In the genomic region with DNA sequence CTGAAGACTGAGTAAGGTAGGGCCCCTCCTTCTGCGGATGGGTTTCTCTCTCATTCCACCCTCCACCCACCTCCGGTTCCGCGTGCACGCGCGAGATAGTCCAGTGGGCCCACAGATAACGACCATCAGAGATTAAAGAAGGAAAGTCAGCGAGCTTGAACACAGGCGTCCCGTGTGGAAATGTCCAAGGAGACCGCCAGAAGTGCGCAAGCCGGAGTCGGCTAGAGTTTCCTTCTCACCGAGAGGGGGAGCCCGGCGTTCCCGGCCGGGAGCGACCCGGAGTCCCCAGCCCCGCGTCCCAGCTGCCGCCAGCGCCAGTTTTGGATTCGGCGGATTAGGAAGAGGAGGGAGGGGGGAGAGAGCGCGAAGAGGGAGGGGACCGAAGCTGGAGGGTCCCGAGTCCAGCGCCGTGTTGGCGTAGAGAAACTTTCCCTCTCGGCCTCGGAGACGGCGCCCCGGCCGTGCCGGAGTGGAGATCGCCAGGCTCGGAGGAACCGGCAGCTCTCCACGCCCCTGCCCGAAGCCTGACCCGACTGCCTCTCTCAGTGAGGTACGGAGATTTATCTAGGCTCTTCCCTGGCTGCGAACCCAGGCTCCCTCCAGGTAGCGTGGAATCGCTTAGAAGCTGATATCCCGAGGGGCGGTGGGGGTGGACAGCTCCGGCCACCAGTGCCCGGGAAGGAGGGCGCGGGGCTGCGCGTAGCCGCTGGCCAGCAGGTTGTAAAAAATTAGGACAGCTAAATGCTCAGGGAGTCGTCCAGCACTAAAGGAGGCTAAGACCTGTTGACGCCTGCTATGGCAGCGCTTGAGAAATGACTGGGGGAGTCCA, we compare ENCODE assay signal across 1 cellular context.
TF ChIP-seq lines count a peak whose summit lies in the region.

A gene with protein sequence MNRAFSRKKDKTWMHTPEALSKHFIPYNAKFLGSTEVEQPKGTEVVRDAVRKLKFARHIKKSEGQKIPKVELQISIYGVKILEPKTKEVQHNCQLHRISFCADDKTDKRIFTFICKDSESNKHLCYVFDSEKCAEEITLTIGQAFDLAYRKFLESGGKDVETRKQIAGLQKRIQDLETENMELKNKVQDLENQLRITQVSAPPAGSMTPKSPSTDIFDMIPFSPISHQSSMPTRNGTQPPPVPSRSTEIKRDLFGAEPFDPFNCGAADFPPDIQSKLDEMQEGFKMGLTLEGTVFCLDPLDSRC (plus strand): TSS at position 258 of the 829 bp plus-strand sequence. CDS start 185,829 bp downstream, outside the sequence.

TF ChIP-seq in HepG2, 621 proteins besides CTCF, POLR2A, EP300 and RAD21 (continued from another document):
- TF ChIP-seq, protein P1, sequence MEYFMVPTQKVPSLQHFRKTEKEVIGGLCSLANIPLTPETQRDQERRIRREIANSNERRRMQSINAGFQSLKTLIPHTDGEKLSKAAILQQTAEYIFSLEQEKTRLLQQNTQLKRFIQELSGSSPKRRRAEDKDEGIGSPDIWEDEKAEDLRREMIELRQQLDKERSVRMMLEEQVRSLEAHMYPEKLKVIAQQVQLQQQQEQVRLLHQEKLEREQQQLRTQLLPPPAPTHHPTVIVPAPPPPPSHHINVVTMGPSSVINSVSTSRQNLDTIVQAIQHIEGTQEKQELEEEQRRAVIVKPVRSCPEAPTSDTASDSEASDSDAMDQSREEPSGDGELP (IDR thresholded peaks at IDR 0.05; ENCODE audit: borderline replicate concordance, low read depth), result no peak
